ENCODE assay signal across 7 cellular contexts in the genomic region with DNA sequence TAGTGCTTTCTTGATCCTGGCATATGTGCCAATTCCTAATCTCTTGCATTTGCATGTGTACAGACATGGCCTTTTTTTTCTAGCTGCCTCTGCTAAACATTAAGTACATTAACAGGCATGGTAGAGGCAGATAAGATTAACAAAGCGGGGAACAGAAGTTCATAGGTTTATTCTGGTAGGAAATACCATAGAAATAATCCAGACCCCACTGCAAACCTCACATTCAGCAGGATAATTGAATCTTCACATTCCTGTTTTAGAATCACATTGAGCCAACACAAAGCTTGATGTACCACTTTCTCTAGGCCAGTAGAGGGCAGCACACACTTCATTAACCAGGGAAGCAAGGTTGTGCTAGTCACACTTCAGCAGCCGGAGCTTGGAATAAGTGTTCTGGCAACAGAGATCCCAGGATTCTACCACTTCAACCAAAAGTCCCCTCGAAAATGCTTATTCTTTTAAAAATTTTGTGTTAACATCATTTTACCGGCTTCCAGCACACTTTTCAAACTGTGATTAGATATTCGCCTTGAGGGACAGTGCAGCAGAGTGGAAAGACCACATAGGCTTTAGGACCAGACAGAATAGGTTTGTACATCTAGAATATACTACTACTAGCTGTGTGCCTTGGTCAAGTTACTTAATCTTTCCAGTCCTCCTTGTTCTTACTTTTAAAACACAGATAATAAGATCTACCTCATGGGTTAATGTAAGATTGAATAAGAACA.
DNase-seq lines count a peak whose midpoint lies in the region; ATAC-seq and TF ChIP-seq lines count a peak whose summit lies in the region.

No MANE protein-coding gene starts in this region.

- H3K9me3 ChIP-seq in body of pancreas (no peaks in the 10 kb centered on the region), iPS DF 6.9 (ENCODE audit: control insufficient read depth, insufficient read depth, low read length) (no peaks in the 10 kb centered on the region), smooth muscle cell (replicated peaks; ENCODE audit: low read depth) (no peaks in the 10 kb centered on the region)

- H2AFZ ChIP-seq in smooth muscle cell (ENCODE audit: low read depth): peak overlapping the region; percentile 31

- peak; percentile 76 for DNase-seq in ELR (ENCODE audit: low read depth)
- peak; percentile 26 for DNase-seq in HS-5 (ENCODE audit: low read depth)
- DNase-seq in NCI-H748 (lab: John Stamatoyannopoulos, UW; ENCODE audit: unreplicated experiment): peak; percentile 82
- DNase-seq in body of pancreas: peak; percentile 63 to 75 (median 71)
- DNase-seq in iPS DF 6.9 (ENCODE audit: low read depth, low spot score): peak; percentile 71
- peak; percentile 2 for DNase-seq in smooth muscle cell (lab: John Stamatoyannopoulos, UW; ENCODE audit: unreplicated experiment)

- H3K4me3 ChIP-seq in body of pancreas: no peak overlapping the region
- H3K4me3 ChIP-seq in iPS DF 6.9 (ENCODE audit: low read length): no peak overlapping the region
- H3K4me3 ChIP-seq in smooth muscle cell: no peak overlapping the region

- H3K79me2 ChIP-seq in smooth muscle cell (ENCODE audit: low read depth): no peaks in the 10 kb centered on the region

- H3K4me2 ChIP-seq in smooth muscle cell: peak overlapping the region; percentile 65

- peak; percentile 61 to 81 (median 74) for TF ChIP-seq CTCF in body of pancreas (IDR thresholded peaks at IDR 0.05)
- peak; percentile 86 for TF ChIP-seq CTCF in smooth muscle cell (IDR thresholded peaks at IDR 0.05; ENCODE audit: borderline replicate concordance, insufficient read depth, poor library complexity, severe bottlenecking)

- no peaks in the 10 kb centered on the region for H3K27me3 ChIP-seq in body of pancreas
- no peaks in the 10 kb centered on the region for H3K27me3 ChIP-seq in iPS DF 6.9 (ENCODE audit: control insufficient read depth, insufficient read depth, low read length)
- no peaks in the 10 kb centered on the region for H3K27me3 ChIP-seq in smooth muscle cell (ENCODE audit: low read depth)

- ATAC-seq in GM21447 (IDR thresholded peaks at IDR 0.05; ENCODE audit: unreplicated experiment): peak; percentile 90
- peak; percentile 87 for ATAC-seq in body of pancreas

- 20 to 21% methylated on average over 5 of the region's 5 CpGs for WGBS in body of pancreas, 2 donors
- WGBS in iPS DF 6.9 (ENCODE audit: insufficient coverage, insufficient read length): no CpG with 5 or more reads among the region's 5 CpGs
- WGBS in smooth muscle cell (ENCODE audit: low lambda C conversion rate): 22% methylated on average over 5 of the region's 5 CpGs

- no peaks in the 10 kb centered on the region for H3F3A ChIP-seq in smooth muscle cell (ENCODE audit: low read depth)

- TF ChIP-seq POLR2A in body of pancreas (IDR thresholded peaks at IDR 0.05): no peak

- no peaks in the 10 kb centered on the region for H3K36me3 ChIP-seq in body of pancreas (replicated peaks in 1 of 2; ENCODE audit: insufficient read depth in 1 of 2, low read depth in 2 of 2)
- H3K36me3 ChIP-seq in iPS DF 6.9 (ENCODE audit: control insufficient read depth, insufficient read depth, low read length): no peaks in the 10 kb centered on the region
- no peaks in the 10 kb centered on the region for H3K36me3 ChIP-seq in smooth muscle cell (ENCODE audit: low read depth)

- H3K4me1 ChIP-seq in body of pancreas (peaks cover 9% of the 10 kb centered on the region), iPS DF 6.9 (ENCODE audit: control insufficient read depth, insufficient read depth, low read length) (0 out of 2 replicates have a peak, but pooled peaks cover 2% of the 10 kb centered on the region), smooth muscle cell (ENCODE audit: low read depth) (peaks cover 9% of the 10 kb centered on the region)

- no peak overlapping the region for H3K9ac ChIP-seq in smooth muscle cell (ENCODE audit: low read depth)

- H3K27ac ChIP-seq in body of pancreas: no peak overlapping the region
- no peak overlapping the region for H3K27ac ChIP-seq in iPS DF 6.9 (ENCODE audit: low read length)
- peak overlapping the region; percentile 63 for H3K27ac ChIP-seq in smooth muscle cell (ENCODE audit: low read depth)

- intact Hi-C loops in body of pancreas (cut with DNase I): no loop called here

- H4K20me1 ChIP-seq in smooth muscle cell (ENCODE audit: low read depth): no peaks in the 10 kb centered on the region

Comparison
In these comparisons a context has a peak if more than half of its experiments do, and no peak if none do; other contexts are left out.
1. DNase-seq: peak in every context shown above with its lines; median percentile 82 in NCI-H748; 76 in ELR; 71 in body of pancreas; 71 in iPS DF 6.9; 26 in HS-5; 2 in smooth muscle cell.